16 cellular contexts compared by ENCODE assay signal in genomic region chr2:225236769-225237323, GRCh38.
A peak's percentile ranks its signal among the peaks of the same experiment; 100 is the strongest.
DNase-seq lines count a peak whose midpoint lies in the region; ATAC-seq and TF ChIP-seq lines count a peak whose summit lies in the region.
"Had no signal": no experiment of that assay in that cellular context is flagged by ENCODE, and none has a peak within 500 bp of the region (broad histone marks: within the 10 kb centered on the region; RNA-seq: fewer than 3 reads in every experiment).

No MANE protein-coding gene starts in this region.

- no peak for TF ChIP-seq POLR2A in adrenal gland (IDR thresholded peaks at IDR 0.05)

- H3K27ac ChIP-seq in upper lobe of right lung = no peak overlapping the region
- H3K27ac ChIP-seq in adrenal gland = no peak overlapping the region
- H3K27ac ChIP-seq: BLaER1 treated with 17β-estradiol and CSF1 and Interleukin-3, amounts not matched to agents 10 nM and 100 nM; KMS-11 had no signal

- H3K36me3 ChIP-seq in upper lobe of right lung = no peaks in the 10 kb centered on the region
- H3K36me3 ChIP-seq in adrenal gland (replicated peaks in 1 of 2) = no peaks in the 10 kb centered on the region
- H3K36me3 ChIP-seq: BLaER1 treated with 17β-estradiol and CSF1 and Interleukin-3, amounts not matched to agents 10 nM and 100 nM had no signal

- H3K4me3 ChIP-seq in upper lobe of right lung = no peak overlapping the region
- no peak overlapping the region for H3K4me3 ChIP-seq in adrenal gland
- H3K4me3 ChIP-seq: BLaER1 treated with 17β-estradiol and CSF1 and Interleukin-3, amounts not matched to agents 10 nM and 100 nM had no signal

- DNase-seq in upper lobe of right lung (no peak), adrenal gland (no peak), NCI-H2107 treated with DMSO at 0.1 percent for 48 hours (lab: John Stamatoyannopoulos, UW; ENCODE audit: unreplicated experiment) (no peak)
- DNase-seq: ACHN; CD4-positive, CD25-positive, alpha-beta regulatory T cell; DMS53; GF-D8; HCEC 1CT; HFFc6 had no signal

- H3K9me3 ChIP-seq in upper lobe of right lung = no peaks in the 10 kb centered on the region
- H3K9me3 ChIP-seq in adrenal gland (replicated peaks in 1 of 3) = no peaks in the 10 kb centered on the region
- H3K9me3 ChIP-seq: BLaER1 treated with 17β-estradiol and CSF1 and Interleukin-3, amounts not matched to agents 10 nM and 100 nM had no signal

- WGBS in adrenal gland, 4 donors = 67 to 77% (median 71%) methylated on average over 4 of the region's 4 CpGs

- ATAC-seq in GM19463 (IDR thresholded peaks at IDR 0.05; ENCODE audit: unreplicated experiment) (peak; percentile 29), HG02973 (IDR thresholded peaks at IDR 0.05; ENCODE audit: unreplicated experiment) (peak; percentile 55), HG03571 (IDR thresholded peaks at IDR 0.05; ENCODE audit: unreplicated experiment) (peak; percentile 58), upper lobe of right lung (no peak), HG03108 (IDR thresholded peaks at IDR 0.05; ENCODE audit: unreplicated experiment) (no peak)
- ATAC-seq: HepG2 had no signal

- no peak for TF ChIP-seq CTCF in upper lobe of right lung (IDR thresholded peaks at IDR 0.05)
- no peak for TF ChIP-seq CTCF in adrenal gland (IDR thresholded peaks at IDR 0.05)

- no peaks in the 10 kb centered on the region for H3K4me1 ChIP-seq in upper lobe of right lung
- no peaks in the 10 kb centered on the region for H3K4me1 ChIP-seq in adrenal gland (replicated peaks in 1 of 2)
- H3K4me1 ChIP-seq: BLaER1 treated with 17β-estradiol and CSF1 and Interleukin-3, amounts not matched to agents 10 nM and 100 nM had no signal

- H3K27me3 ChIP-seq in upper lobe of right lung (no peaks in the 10 kb centered on the region), adrenal gland (no peaks in the 10 kb centered on the region)
- H3K27me3 ChIP-seq: BLaER1 treated with 17β-estradiol and CSF1 and Interleukin-3, amounts not matched to agents 10 nM and 100 nM had no signal

- intact Hi-C loops in upper lobe of right lung (cut with DNase I) (no loop called here), adrenal gland (cut with DNase I) (no loop called here)

Comparison
In these comparisons a context has a peak if more than half of its experiments do, and no peak if none do; other contexts are left out.
1. ATAC-seq: peak in GM19463 (single experiment), HG02973 (single experiment) and HG03571 (single experiment); none in upper lobe of right lung (single experiment) and HG03108 (single experiment).